Comparison of ENCODE assay signal across 23 cellular contexts in genomic region chr21:45084881-45085536, GRCh38. TPM values are rescaled to one million over a fixed set of nuclear protein-coding genes. Genes with fewer than 3 reads are reported as not detected.
DNase-seq lines count a peak whose midpoint lies in the region; ATAC-seq, FAIRE-seq and TF ChIP-seq lines count a peak whose summit lies in the region.
"Had no signal": no experiment of that assay in that cellular context is flagged by ENCODE, and none has a peak within 500 bp of the region (broad histone marks: within the 10 kb centered on the region; RNA-seq: fewer than 3 reads in every experiment).

No MANE protein-coding gene starts in this region.

- peaks cover 0 to 9% of the 10 kb centered on the region in 2 experiments; a peak in 1 of 4 replicates for H3K27me3 ChIP-seq in GM12878 (replicated peaks in 1 of 2; ENCODE audit: control insufficient read depth in 2 of 2, insufficient read depth in 2 of 2, low read length in 1 of 2)
- H3K27me3 ChIP-seq: cardiac muscle cell, stomach, upper lobe of left lung had no signal

- no TSS peak for BruUV-seq in GM12878 (replicated peaks; lab: Mats Ljungman, UMichigan)

- H3K36me3 Mint-ChIP-seq in T-helper 2 cell treated with Interferon-gamma antibody and Interleukin-4, amounts not matched to agents 5 μg/mL and 100 μg/mL, for 36 hours (ENCODE audit: low read depth) = peaks cover 38% of the 10 kb centered on the region
- peaks cover 68% of the 10 kb centered on the region for H3K36me3 Mint-ChIP-seq in stimulated activated naive CD8-positive, alpha-beta T cell treated with anti-CD3 and anti-CD28 coated beads, Interleukin-15, Interleukin-2, amounts not matched to agents 100 ng/mL and 50 ng/mL, for 24 hours (ENCODE audit: low read depth)
- peaks cover 3% of the 10 kb centered on the region for H3K36me3 Mint-ChIP-seq in type B pancreatic cell
- H3K36me3 Mint-ChIP-seq in osteocyte (ENCODE audit: unreplicated experiment) = peaks cover 14% of the 10 kb centered on the region

- H3K4me3 ChIP-seq in GM12878 = no peak overlapping the region
- H3K4me3 ChIP-seq: cardiac muscle cell, GM23248, stomach, upper lobe of left lung had no signal

- FAIRE-seq in GM12878 (lab: Jason Lieb, UNC) = no peak
- FAIRE-seq: A204.1 had no signal

- peaks cover 89% of the 10 kb centered on the region for H3K4me1 Mint-ChIP-seq in T-helper 2 cell treated with Interferon-gamma antibody and Interleukin-4, amounts not matched to agents 5 μg/mL and 100 μg/mL, for 36 hours (ENCODE audit: low read depth)
- H3K4me1 Mint-ChIP-seq in stimulated activated naive CD8-positive, alpha-beta T cell treated with anti-CD3 and anti-CD28 coated beads, Interleukin-15, Interleukin-2, amounts not matched to agents 100 ng/mL and 50 ng/mL, for 24 hours (ENCODE audit: low read depth) = peaks cover 97% of the 10 kb centered on the region
- H3K4me1 Mint-ChIP-seq in type B pancreatic cell (ENCODE audit: unreplicated experiment) (peaks cover 23% of the 10 kb centered on the region), osteocyte (ENCODE audit: unreplicated experiment) (peaks cover 43% of the 10 kb centered on the region)

- H2AFZ ChIP-seq in GM12878 (ENCODE audit: control insufficient read depth, low read depth, low read length) = no peak overlapping the region
- H2AFZ ChIP-seq: GM23248 had no signal

- no peak for TF ChIP-seq EP300 in GM12878 (IDR thresholded peaks at IDR 0.05; ENCODE audit: borderline replicate concordance in 1 of 2, control insufficient read depth in 1 of 2, low read depth in 2 of 2, low read length in 2 of 2)

- no peak overlapping the region for H3K27ac Mint-ChIP-seq in T-helper 2 cell treated with Interferon-gamma antibody and Interleukin-4, amounts not matched to agents 5 μg/mL and 100 μg/mL, for 36 hours
- peak overlapping the region; percentile 56 for H3K27ac Mint-ChIP-seq in stimulated activated naive CD8-positive, alpha-beta T cell treated with anti-CD3 and anti-CD28 coated beads, Interleukin-15, Interleukin-2, amounts not matched to agents 100 ng/mL and 50 ng/mL, for 24 hours
- H3K27ac Mint-ChIP-seq in type B pancreatic cell (no peak overlapping the region), osteocyte (ENCODE audit: unreplicated experiment) (no peak overlapping the region)
- H3K27ac Mint-ChIP-seq: B cell; dendritic cell treated with granulocyte-macrophage colony-stimulating factor and Interleukin-4, amounts not matched to agents 40 ng/mL and 50 ng/mL, for 4 days had no signal

- peaks cover 0 to 3% of the 10 kb centered on the region in 2 experiments; a peak in 2 of 4 replicates for H3K36me3 ChIP-seq in GM12878 (ENCODE audit: control insufficient read depth in 2 of 2, insufficient read depth in 2 of 2, low read length in 1 of 2)
- H3K36me3 ChIP-seq: cardiac muscle cell had no signal

- H3K9me3 ChIP-seq in GM12878 (replicated peaks; ENCODE audit: control insufficient read depth, insufficient read depth, low read length) = no peaks in the 10 kb centered on the region
- H3K9me3 ChIP-seq: stomach, upper lobe of left lung had no signal

- no peak overlapping the region for H3K9ac ChIP-seq in GM12878 (ENCODE audit: control insufficient read depth, insufficient read depth, low read length)
- H3K9ac ChIP-seq: GM23248 had no signal

- intact Hi-C loops in GM12878 (cut with micrococcal nuclease; ENCODE audit: unreplicated experiment) = no loop called here

- no peak for ATAC-seq in stimulated activated naive CD8-positive, alpha-beta T cell treated with anti-CD3 and anti-CD28 coated beads, Interleukin-15, Interleukin-2, amounts not matched to agents 100 U/mL and 50 U/mL, for 24 hours
- peak; percentile 49 for ATAC-seq in GM12878

- no peaks in the 10 kb centered on the region for H3K9me3 Mint-ChIP-seq in T-helper 2 cell treated with Interferon-gamma antibody and Interleukin-4, amounts not matched to agents 5 μg/mL and 100 μg/mL, for 36 hours
- no peaks in the 10 kb centered on the region for H3K9me3 Mint-ChIP-seq in stimulated activated naive CD8-positive, alpha-beta T cell treated with anti-CD3 and anti-CD28 coated beads, Interleukin-15, Interleukin-2, amounts not matched to agents 100 ng/mL and 50 ng/mL, for 24 hours
- no peaks in the 10 kb centered on the region for H3K9me3 Mint-ChIP-seq in type B pancreatic cell
- no peaks in the 10 kb centered on the region for H3K9me3 Mint-ChIP-seq in osteocyte (ENCODE audit: unreplicated experiment)
- H3K9me3 Mint-ChIP-seq: dendritic cell treated with granulocyte-macrophage colony-stimulating factor and Interleukin-4, amounts not matched to agents 40 ng/mL and 50 ng/mL, for 4 days had no signal

- TF ChIP-seq CTCF in GM12878 (IDR thresholded peaks at IDR 0.05 in 2 of 3, conservative IDR thresholded peaks at IDR 0.05 in 1 of 3; ENCODE audit: control insufficient read depth in 2 of 3, extremely low read depth in 1 of 3, insufficient read depth in 1 of 3, low read depth in 3 of 3, low read length in 3 of 3) (no peak), type B pancreatic cell (conservative IDR thresholded peaks at IDR 0.05) (no peak), osteocyte (IDR thresholded peaks at IDR 0.05) (no peak)

- H4K20me1 ChIP-seq in GM12878 (ENCODE audit: control insufficient read depth, insufficient read depth) = no peaks in the 10 kb centered on the region; the same call in 1 of the 2 replicates

- peak overlapping the region; percentile 53 for H3K4me3 Mint-ChIP-seq in T-helper 2 cell treated with Interferon-gamma antibody and Interleukin-4, amounts not matched to agents 5 μg/mL and 100 μg/mL, for 36 hours
- no peak overlapping the region for H3K4me3 Mint-ChIP-seq in stimulated activated naive CD8-positive, alpha-beta T cell treated with anti-CD3 and anti-CD28 coated beads, Interleukin-15, Interleukin-2, amounts not matched to agents 100 ng/mL and 50 ng/mL, for 24 hours
- H3K4me3 Mint-ChIP-seq in type B pancreatic cell = no peak overlapping the region
- H3K4me3 Mint-ChIP-seq in osteocyte (ENCODE audit: unreplicated experiment) = no peak overlapping the region
- H3K4me3 Mint-ChIP-seq: B cell; dendritic cell treated with granulocyte-macrophage colony-stimulating factor and Interleukin-4, amounts not matched to agents 40 ng/mL and 50 ng/mL, for 4 days had no signal

- H3K4me2 ChIP-seq in GM12878 (ENCODE audit: control insufficient read depth, insufficient read depth) = no peak overlapping the region

- SMC1A ChIA-PET in GM12878 (lab: Charles Lee; ENCODE audit: uncharacterized antibody, unreplicated experiment) = interaction anchor here (1.0 to 2.5 kb wide), 4 partner anchors 12 to 53 kb away, joined by 3 to 10 read pairs (median 5); no protein-coding TSS in a partner anchor

- H3K4me1 ChIP-seq in GM12878 (ENCODE audit: control insufficient read depth, insufficient read depth, low read length) = no peaks in the 10 kb centered on the region

- TF ChIP-seq POLR2A in GM12878 (IDR thresholded peaks at IDR 0.05; ENCODE audit: low read depth, low read length) = no peak

- RAD21 ChIA-PET in GM12878 (lab: Charles Lee; ENCODE audit: unreplicated experiment) = interaction anchor here (1.1 kb wide), 1 partner anchor 43 kb away, joined by 3 read pairs; no protein-coding TSS in a partner anchor

- no peak for DNase-seq in T-helper 2 cell treated with Interferon-gamma antibody and Interleukin-4, amounts not matched to agents 5 μg/mL and 100 μg/mL, for 36 hours (ENCODE audit: low spot score)
- DNase-seq in T-helper 2 cell = no peak
- no peak for DNase-seq in stimulated activated naive CD8-positive, alpha-beta T cell treated with anti-CD3 and anti-CD28 coated beads, Interleukin-15, Interleukin-2, amounts not matched to agents 100 U/mL and 50 U/mL, for 24 hours
- no peak for DNase-seq in GM12878 (ENCODE audit: low read depth, low spot score)
- no peak for DNase-seq in NCI-H1048 (lab: John Stamatoyannopoulos, UW)
- DNase-seq in type B pancreatic cell (ENCODE audit: extremely low spot score, unreplicated experiment) = no peak
- DNase-seq in osteocyte (ENCODE audit: extremely low spot score, unreplicated experiment) = no peak
- DNase-seq: activated CD4-positive, alpha-beta T cell treated with anti-CD3 and anti-CD28 coated beads for 4 hours; anterior cingulate cortex; GM23248; Karpas-422; NCI-H1694 treated with DMSO at 0.1 percent for 48 hours; NCI-H2227 treated with DMSO at 0.1 percent for 48 hours; NCI-H774; retina; stimulated activated CD4-positive, alpha-beta T cell treated with anti-CD3 and anti-CD28 coated beads, Interleukin-4, amount 100 ng/mL, for 24 hours; stomach had no signal

- POLR2A ChIA-PET in GM12878 (lab: Charles Lee) = interaction anchor here (0.8 to 1.3 kb wide), 3 partner anchors 9 to 53 kb away, joined by 3 read pairs; no protein-coding TSS in a partner anchor

- 52% methylated on average over 13 of the region's 13 CpGs for WGBS in GM12878 (ENCODE audit: insufficient coverage, insufficient replicate concordance, low lambda C conversion rate, missing lambda C conversion rate)

- CTCF ChIA-PET in GM12878 (lab: Yijun Ruan, JAX) = interaction anchor here (0.8 to 2.9 kb wide), 6 partner anchors 13 to 53 kb away, joined by 3 to 21 read pairs (median 6); no protein-coding TSS in a partner anchor

- no peak overlapping the region for H3K27ac ChIP-seq in GM12878 (ENCODE audit: control insufficient read depth, insufficient read depth)
- H3K27ac ChIP-seq: cardiac muscle cell, GM23248 had no signal

- TF ChIP-seq RAD21 in GM12878 (IDR thresholded peaks at IDR 0.05; ENCODE audit: insufficient read depth, low read depth, low read length) = no peak

- no peaks in the 10 kb centered on the region for H3K27me3 Mint-ChIP-seq in T-helper 2 cell treated with Interferon-gamma antibody and Interleukin-4, amounts not matched to agents 5 μg/mL and 100 μg/mL, for 36 hours (ENCODE audit: low read depth)
- no peaks in the 10 kb centered on the region for H3K27me3 Mint-ChIP-seq in stimulated activated naive CD8-positive, alpha-beta T cell treated with anti-CD3 and anti-CD28 coated beads, Interleukin-15, Interleukin-2, amounts not matched to agents 100 ng/mL and 50 ng/mL, for 24 hours
- H3K27me3 Mint-ChIP-seq in type B pancreatic cell = no peaks in the 10 kb centered on the region
- no peaks in the 10 kb centered on the region for H3K27me3 Mint-ChIP-seq in osteocyte (ENCODE audit: unreplicated experiment)
- H3K27me3 Mint-ChIP-seq: B cell had no signal

- in situ Hi-C loops in GM12878 (cut with MboI) = no loop called here

- H3K79me2 ChIP-seq in GM12878 (ENCODE audit: control insufficient read depth, insufficient read depth, low read length) = no peaks in the 10 kb centered on the region

RNA-seq across cellular contexts. Expression of gene ADARB1, which starts 10.6 kb away (rescaled TPM):
- 103 and 112 TPM in 2 replicates for total RNA-seq in GM12878 (2013; cell fraction: nucleolus; rRNA removed)
- total RNA-seq in GM12878 (2014; rRNA removed) (29.8 and 34.2 TPM in 2 replicates), GM12878 (2014; rRNA removed; fragmentation: Illumina TruSeq; extraction: Trizol) (34.8 and 49.1 TPM in 2 replicates), GM12878 (2021) (53.7 and 61.7 TPM in 2 replicates), type B pancreatic cell (ENCODE audit: low replicate concordance) (20.7 and 20.9 TPM in 2 replicates), osteocyte (126 and 130 TPM in 2 replicates)
- polyA plus RNA-seq in GM12878 (2011; ENCODE audit: low read depth) = 1.2 TPM
- polyA plus RNA-seq in GM12878 (2011; rRNA removed) (18.7 and 20.8 TPM in 2 replicates), GM12878 (2014; fragmentation: Illumina TruSeq; extraction: Trizol) (39.9 and 41.4 TPM in 2 replicates), GM12878 (2014; fragmentation: Nextera tagmentation; extraction: Ambion mirVana) (1 to 10 TPM; 5.7 to 9.0 TPM), GM12878 (2014; rRNA removed) (31.8 and 39.0 TPM in 2 replicates), GM12878 (2016; fragmentation: Nextera tagmentation; extraction: Ambion mirVana) (10 to 100 TPM in 1 of 2 experiments, 1 to 10 TPM in 1; 6.6 to 14.9 TPM)
- polyA plus RNA-seq in GM12878 (2011; cell fraction: cytosol; rRNA removed) = 18.2 and 23.2 TPM in 2 replicates
- 49.5 and 63.8 TPM in 2 replicates for polyA plus RNA-seq in GM12878 (2011; cell fraction: nucleus; rRNA removed)
- 1.8 and 2.1 TPM in 2 replicates for polyA plus RNA-seq in GM12878 (2012)
- polyA minus RNA-seq in GM12878 (2011; rRNA and poly(A)+ RNA removed) = 27.3 and 33.8 TPM in 2 replicates
- polyA minus RNA-seq in GM12878 (2011; cell fraction: cytosol; rRNA and poly(A)+ RNA removed) = 14.4 and 17.5 TPM in 2 replicates
- 21.9 and 30.1 TPM in 2 replicates for polyA minus RNA-seq in GM12878 (2011; cell fraction: nucleus; rRNA and poly(A)+ RNA removed)
